In genomic region chr18:9552616-9553015, GRCh38 we compare ENCODE assay signal across 31 cellular contexts.
"Had no signal": no experiment of that assay in that cellular context is flagged by ENCODE, and none has a peak within 500 bp of the region (broad histone marks: within the 10 kb centered on the region; RNA-seq: fewer than 3 reads in every experiment).

No MANE protein-coding gene starts in this region.

- H3K9me3 ChIP-seq: adrenal gland, body of pancreas, colonic mucosa, esophagus squamous epithelium had no signal

- H3K4me3 ChIP-seq: adrenal gland, body of pancreas, colonic mucosa, esophagus squamous epithelium, gastroesophageal sphincter, heart right ventricle had no signal

- FAIRE-seq: endometrium had no signal

- H3K36me3 ChIP-seq: colonic mucosa had no signal

- DNase-seq: activated CD4-positive, alpha-beta memory T cell treated with anti-CD3 and anti-CD28 coated beads for 36 hours; activated CD4-positive, alpha-beta T cell treated with anti-CD3 and anti-CD28 coated beads for 36 hours; activated CD4-positive, alpha-beta T cell treated with anti-CD3 and anti-CD28 coated beads, Interleukin-2, amount 10 ng/mL, durations not matched to agents 24 days and 14 days; activated CD4-positive, CD25-positive, alpha-beta regulatory T cell; activated CD4-positive, CD25-positive, alpha-beta regulatory T cell treated with anti-CD3 and anti-CD28 coated beads, Interleukin-2, amount 50 U/mL, for 72 hours; activated CD8-positive, alpha-beta memory T cell treated with anti-CD3 and anti-CD28 coated beads, Interleukin-2, amount 10 ng/mL, durations not matched to agents 7 days and 5 days; activated CD8-positive, alpha-beta memory T cell treated with anti-CD3 and anti-CD28 coated beads, Interleukin-2, amount 50 U/mL, for 4 hours; activated CD8-positive, alpha-beta T cell treated with anti-CD3 and anti-CD28 coated beads, Interleukin-2, amount 10 ng/mL, durations not matched to agents 7 days and 5 days; activated effector memory CD4-positive, alpha-beta T cell treated with anti-CD3 and anti-CD28 coated beads, Interleukin-2, amount 50 U/mL, for 16 hours; activated naive CD4-positive, alpha-beta T cell treated with anti-CD3 and anti-CD28 coated beads for 36 hours; activated naive CD8-positive, alpha-beta T cell treated with anti-CD3 and anti-CD28 coated beads for 36 hours; activated naive CD8-positive, alpha-beta T cell treated with anti-CD3 and anti-CD28 coated beads, Interleukin-2, amount 50 U/mL, for 24 hours; activated T-cell treated with anti-CD3 and anti-CD28 coated beads, Interleukin-2, amount 50 U/mL, for 1 hour; activated T-cell treated with anti-CD3 and anti-CD28 coated beads, Interleukin-2, amount 50 U/mL, for 48 hours; adrenal gland; amygdala; aorta; body of pancreas; central memory CD4-positive, alpha-beta T cell; cerebellar nuclear complex; colonic mucosa; effector CD8-positive, alpha-beta T cell; esophagus squamous epithelium; foreskin melanocyte; heart right ventricle; T-helper 1 cell; T-helper 17 cell; T1000; WERI-Rb-1 had no signal

- H3K4me1 ChIP-seq: adrenal gland, body of pancreas, colonic mucosa, gastroesophageal sphincter, heart right ventricle had no signal

- H3K27me3 ChIP-seq: adrenal gland, body of pancreas, colonic mucosa, esophagus squamous epithelium, gastroesophageal sphincter, heart right ventricle had no signal

- H3K27ac ChIP-seq: adrenal gland, body of pancreas, colonic mucosa, esophagus squamous epithelium, gastroesophageal sphincter, heart right ventricle, WERI-Rb-1 had no signal

- ATAC-seq: activated CD4-positive, alpha-beta T cell treated with anti-CD3 and anti-CD28 coated beads for 36 hours; activated CD8-positive, alpha-beta memory T cell treated with anti-CD3 and anti-CD28 coated beads, Interleukin-2, amount 10 ng/mL, durations not matched to agents 7 days and 5 days; activated CD8-positive, alpha-beta T cell treated with anti-CD3 and anti-CD28 coated beads, Interleukin-2, amount 10 ng/mL, durations not matched to agents 7 days and 5 days; activated naive CD8-positive, alpha-beta T cell treated with anti-CD3 and anti-CD28 coated beads, Interleukin-2, amount 50 U/mL, for 24 hours; body of pancreas; gastroesophageal sphincter; heart right ventricle; T-helper 17 cell had no signal
